ENCODE assay signal across 26 cellular contexts in genomic region chr13:83895994-83896580, GRCh38. TPM values are rescaled to one million over a fixed set of nuclear protein-coding genes. Genes with fewer than 3 reads are reported as not detected.
DNase-seq lines count a peak whose midpoint lies in the region; ATAC-seq and TF ChIP-seq lines count a peak whose summit lies in the region.
"Had no signal": no experiment of that assay in that cellular context is flagged by ENCODE, and none has a peak within 500 bp of the region (broad histone marks: within the 10 kb centered on the region; RNA-seq: fewer than 3 reads in every experiment).

No MANE protein-coding gene starts in this region.

- no peaks in the 10 kb centered on the region for H3K27me3 ChIP-seq in RWPE2 (ENCODE audit: insufficient read depth, poor library complexity, severe bottlenecking)
- no peaks in the 10 kb centered on the region for H3K27me3 ChIP-seq in thyroid gland
- H3K27me3 ChIP-seq: gastrocnemius medialis, upper lobe of right lung had no signal

- no peaks in the 10 kb centered on the region for H3K9me3 Mint-ChIP-seq in stimulated activated effector memory CD8-positive, alpha-beta T cell treated with anti-CD3 and anti-CD28 coated beads, Interleukin-12 subunit alpha, Interleukin-12 subunit beta, amount 100 ng/mL, for 72 hours

- no peak for TF ChIP-seq POLR2A in thyroid gland (IDR thresholded peaks at IDR 0.05)

- TF ChIP-seq CTCF in RWPE2 (IDR thresholded peaks at IDR 0.05; ENCODE audit: poor library complexity, severe bottlenecking) (no peak), epithelial cell of esophagus (IDR thresholded peaks at IDR 0.05; ENCODE audit: insufficient read depth, low read depth, low read length, missing control alignments) (no peak), thyroid gland (IDR thresholded peaks at IDR 0.05) (no peak)

- H3K36me3 ChIP-seq in RWPE2 (ENCODE audit: low read depth) (no peaks in the 10 kb centered on the region), thyroid gland (no peaks in the 10 kb centered on the region)
- H3K36me3 ChIP-seq: gastrocnemius medialis, upper lobe of right lung, WERI-Rb-1 had no signal

- H3K4me1 ChIP-seq in RWPE2 (ENCODE audit: insufficient read depth, poor library complexity, severe bottlenecking) (peaks cover 10% of the 10 kb centered on the region), thyroid gland (no peaks in the 10 kb centered on the region)
- H3K4me1 ChIP-seq: gastrocnemius medialis, upper lobe of right lung had no signal

- H3K36me3 Mint-ChIP-seq in stimulated activated effector memory CD8-positive, alpha-beta T cell treated with anti-CD3 and anti-CD28 coated beads, Interleukin-12 subunit alpha, Interleukin-12 subunit beta, amount 100 ng/mL, for 72 hours = no peaks in the 10 kb centered on the region

- no peak overlapping the region for H3K4me3 ChIP-seq in RWPE2 (ENCODE audit: severe bottlenecking)
- no peak overlapping the region for H3K4me3 ChIP-seq in epithelial cell of esophagus (ENCODE audit: low read length)
- no peak overlapping the region for H3K4me3 ChIP-seq in thyroid gland (replicated peaks in 1 of 3)
- H3K4me3 ChIP-seq: gastrocnemius medialis, GM23248, skin epidermis, upper lobe of right lung had no signal

- WGBS in thyroid gland, 2 donors = 77 to 79% methylated on average over 3 of the region's 3 CpGs

- DNase-seq in NCI-H526 (lab: John Stamatoyannopoulos, UW) (peak; percentile 83), NCI-H526 treated with DMSO at 0.1 percent for 48 hours (lab: John Stamatoyannopoulos, UW) (no peak), RWPE2 (ENCODE audit: low spot score) (no peak), epithelial cell of esophagus (ENCODE audit: low read depth) (peak; percentile 86), thyroid gland (no peak), left colon (no peak)
- DNase-seq in stimulated activated effector memory CD8-positive, alpha-beta T cell treated with anti-CD3 and anti-CD28 coated beads, Interleukin-12 subunit alpha, Interleukin-12 subunit beta, amount 100 ng/mL, for 72 hours (ENCODE audit: low spot score in 2 of 2) = no peak
- no peak for DNase-seq in activated CD8-positive, alpha-beta memory T cell treated with anti-CD3 and anti-CD28 coated beads for 24 hours
- DNase-seq: activated naive CD4-positive, alpha-beta T cell treated with anti-CD3 and anti-CD28 coated beads, Interleukin-2, amount 50 U/mL, for 16 hours; activated T-cell treated with anti-CD3 and anti-CD28 coated beads, Interleukin-2, amount 50 U/mL, for 1 hour; Calu3; gastrocnemius medialis; GM23248; midbrain; NCI-H187 treated with DMSO at 0.1 percent for 48 hours; NCI-H345; stimulated activated CD4-positive, alpha-beta T cell treated with anti-CD3 and anti-CD28 coated beads, Interleukin-2, amount 100 ng/mL, for 48 hours; T-helper 1 cell; upper lobe of right lung; WERI-Rb-1 had no signal

- no peak overlapping the region for H3K27ac Mint-ChIP-seq in stimulated activated effector memory CD8-positive, alpha-beta T cell treated with anti-CD3 and anti-CD28 coated beads, Interleukin-12 subunit alpha, Interleukin-12 subunit beta, amount 100 ng/mL, for 72 hours
- H3K27ac Mint-ChIP-seq: B cell, nephron had no signal

- ATAC-seq in RWPE2 (ENCODE audit: low read depth) (peak; percentile 81), left colon (no peak)
- ATAC-seq in stimulated activated effector memory CD8-positive, alpha-beta T cell treated with anti-CD3 and anti-CD28 coated beads, Interleukin-12 subunit alpha, Interleukin-12 subunit beta, amount 100 ng/mL, for 72 hours = peak; percentile 11
- ATAC-seq: gastrocnemius medialis, left lobe of liver, upper lobe of right lung had no signal

- intact Hi-C loops in thyroid gland (cut with DNase I) (no loop called here), left colon (cut with DNase I, micrococcal nuclease) (no loop called here)

- H3K4me1 Mint-ChIP-seq in stimulated activated effector memory CD8-positive, alpha-beta T cell treated with anti-CD3 and anti-CD28 coated beads, Interleukin-12 subunit alpha, Interleukin-12 subunit beta, amount 100 ng/mL, for 72 hours = no peaks in the 10 kb centered on the region
- H3K4me1 Mint-ChIP-seq: B cell, nephron had no signal

- no peaks in the 10 kb centered on the region for H3K9me3 ChIP-seq in RWPE2 (ENCODE audit: severe bottlenecking)
- H3K9me3 ChIP-seq in thyroid gland = no peaks in the 10 kb centered on the region
- H3K9me3 ChIP-seq: gastrocnemius medialis, upper lobe of right lung had no signal

- no peak overlapping the region for H3K4me3 Mint-ChIP-seq in stimulated activated effector memory CD8-positive, alpha-beta T cell treated with anti-CD3 and anti-CD28 coated beads, Interleukin-12 subunit alpha, Interleukin-12 subunit beta, amount 100 ng/mL, for 72 hours
- H3K4me3 Mint-ChIP-seq: B cell, nephron had no signal

- H3K27ac ChIP-seq in RWPE2 (ENCODE audit: poor library complexity, severe bottlenecking) = peak overlapping the region; percentile 50
- H3K27ac ChIP-seq in thyroid gland = no peak overlapping the region
- H3K27ac ChIP-seq: 22Rv1, gastrocnemius medialis, GM23248, skin epidermis, upper lobe of right lung, WERI-Rb-1 had no signal

RNA-seq across cellular contexts. Expression of gene SLITRK1, which starts 13.8 kb away (rescaled TPM):
- total RNA-seq in thyroid gland = not detected
- total RNA-seq in left colon = under 1 TPM in 1 of 2 donors, not detected in 1; 0.06 TPM
- total RNA-seq: B cell, Calu3, gastrocnemius medialis, GM23248, left lobe of liver, posterior vena cava, upper lobe of right lung had no signal

Comparison
In these comparisons a context has a peak if more than half of its experiments do, and no peak if none do; other contexts are left out.
1. DNase-seq: peak in NCI-H526 (2 of 2) and epithelial cell of esophagus (single experiment); none in NCI-H526 treated with DMSO at 0.1 percent for 48 hours (single experiment), RWPE2 (single experiment), stimulated activated effector memory CD8-positive, alpha-beta T cell treated with anti-CD3 and anti-CD28 coated beads, Interleukin-12 subunit alpha, Interleukin-12 subunit beta, amount 100 ng/mL, for 72 hours (0 of 2), thyroid gland (0 of 2), activated CD8-positive, alpha-beta memory T cell treated with anti-CD3 and anti-CD28 coated beads for 24 hours (single experiment) and left colon (0 of 2).